ENCODE assay signal across 17 cellular contexts in the genomic region with DNA sequence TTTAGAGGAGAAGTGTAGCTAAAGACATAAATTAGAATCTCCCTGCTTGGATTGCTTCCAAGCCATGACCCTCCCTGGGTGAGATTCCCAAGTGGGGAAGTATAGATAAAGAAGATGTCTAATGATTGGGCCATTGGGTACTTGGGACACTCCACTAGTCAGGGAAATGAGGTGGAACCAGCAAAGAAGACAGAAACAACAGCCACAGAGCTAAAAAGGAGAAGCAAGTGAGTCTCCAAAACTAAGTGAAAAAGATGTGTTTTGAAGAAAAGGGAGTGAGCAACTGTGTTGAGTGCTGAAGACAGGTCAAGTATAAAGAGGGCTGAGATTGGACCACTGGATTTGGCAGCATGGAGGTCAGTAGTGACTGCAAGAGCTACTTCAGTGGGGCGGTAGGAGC.
"Had no signal": no experiment of that assay in that cellular context is flagged by ENCODE, and none has a peak within 500 bp of the region (broad histone marks: within the 10 kb centered on the region; RNA-seq: fewer than 3 reads in every experiment).

No MANE protein-coding gene starts in this region.

- H3K4me3 ChIP-seq: adrenal gland, coronary artery, heart right ventricle, sigmoid colon, upper lobe of left lung had no signal

- H3K27ac Mint-ChIP-seq: activated CD8-positive, alpha-beta T cell treated with anti-CD3 and anti-CD28 coated beads, Interleukin-2, amount 10 ng/mL, durations not matched to agents 7 days and 5 days; activated naive CD4-positive, alpha-beta T cell treated with anti-CD3 and anti-CD28 coated beads, Interleukin-2, amount 10 ng/mL, durations not matched to agents 7 days and 5 days; activated T-helper 1 cell treated with anti-CD3 and anti-CD28 coated beads, Interleukin-12 subunit alpha, Interleukin-12 subunit beta, Interleukin-2, Interleukin-4 antibody, amounts not matched to agents 30 ng/mL and 10 ng/mL and 1 ng/mL, durations not matched to agents 14 hours and 24 hours and 36 hours; nephron; stimulated activated naive CD8-positive, alpha-beta T cell treated with anti-CD3 and anti-CD28 coated beads, Interleukin-15, Interleukin-2, amounts not matched to agents 100 ng/mL and 50 ng/mL, for 24 hours had no signal

- H3K27me3 Mint-ChIP-seq: activated naive CD4-positive, alpha-beta T cell treated with anti-CD3 and anti-CD28 coated beads, Interleukin-2, amount 10 ng/mL, durations not matched to agents 7 days and 5 days; stimulated activated naive CD8-positive, alpha-beta T cell treated with anti-CD3 and anti-CD28 coated beads, Interleukin-15, Interleukin-2, amounts not matched to agents 100 ng/mL and 50 ng/mL, for 24 hours had no signal

- H3K9me3 Mint-ChIP-seq: activated naive CD4-positive, alpha-beta T cell treated with anti-CD3 and anti-CD28 coated beads, Interleukin-2, amount 10 ng/mL, durations not matched to agents 7 days and 5 days; activated T-helper 1 cell treated with anti-CD3 and anti-CD28 coated beads, Interleukin-12 subunit alpha, Interleukin-12 subunit beta, Interleukin-2, Interleukin-4 antibody, amounts not matched to agents 30 ng/mL and 10 ng/mL and 1 ng/mL, durations not matched to agents 14 hours and 24 hours and 36 hours; nephron; stimulated activated naive CD8-positive, alpha-beta T cell treated with anti-CD3 and anti-CD28 coated beads, Interleukin-15, Interleukin-2, amounts not matched to agents 100 ng/mL and 50 ng/mL, for 24 hours had no signal

- H3K27me3 ChIP-seq: adrenal gland, heart right ventricle, sigmoid colon, upper lobe of left lung had no signal

- H3K4me3 Mint-ChIP-seq: activated CD8-positive, alpha-beta T cell treated with anti-CD3 and anti-CD28 coated beads, Interleukin-2, amount 10 ng/mL, durations not matched to agents 7 days and 5 days; activated naive CD4-positive, alpha-beta T cell treated with anti-CD3 and anti-CD28 coated beads, Interleukin-2, amount 10 ng/mL, durations not matched to agents 7 days and 5 days; activated T-helper 1 cell treated with anti-CD3 and anti-CD28 coated beads, Interleukin-12 subunit alpha, Interleukin-12 subunit beta, Interleukin-2, Interleukin-4 antibody, amounts not matched to agents 30 ng/mL and 10 ng/mL and 1 ng/mL, durations not matched to agents 14 hours and 24 hours and 36 hours; nephron; stimulated activated naive CD8-positive, alpha-beta T cell treated with anti-CD3 and anti-CD28 coated beads, Interleukin-15, Interleukin-2, amounts not matched to agents 100 ng/mL and 50 ng/mL, for 24 hours had no signal

- H3K9me3 ChIP-seq: adrenal gland, heart right ventricle, sigmoid colon, upper lobe of left lung had no signal

- H3K36me3 ChIP-seq: adrenal gland, heart right ventricle, sigmoid colon, upper lobe of left lung had no signal

- H3K27ac ChIP-seq: adrenal gland, coronary artery, sigmoid colon, upper lobe of left lung had no signal

- DNase-seq: activated CD4-positive, alpha-beta T cell treated with anti-CD3 and anti-CD28 coated beads for 48 hours; activated CD8-positive, alpha-beta T cell treated with anti-CD3 and anti-CD28 coated beads, Interleukin-2, amount 10 ng/mL, durations not matched to agents 7 days and 5 days; activated naive CD4-positive, alpha-beta T cell treated with anti-CD3 and anti-CD28 coated beads, Interleukin-2, amount 10 ng/mL, durations not matched to agents 7 days and 5 days; adrenal gland; effector CD4-positive, alpha-beta T cell; foreskin melanocyte; heart right ventricle; islet precursor cell; sigmoid colon; stimulated activated CD4-positive, alpha-beta T cell treated with anti-CD3 and anti-CD28 coated beads, Interleukin-2, amount 100 ng/mL, for 48 hours; T-helper 9 cell; upper lobe of left lung had no signal

- ATAC-seq: activated CD8-positive, alpha-beta T cell treated with anti-CD3 and anti-CD28 coated beads, Interleukin-2, amount 10 ng/mL, durations not matched to agents 7 days and 5 days; heart right ventricle; left lobe of liver had no signal

- H3K36me3 Mint-ChIP-seq: activated naive CD4-positive, alpha-beta T cell treated with anti-CD3 and anti-CD28 coated beads, Interleukin-2, amount 10 ng/mL, durations not matched to agents 7 days and 5 days had no signal
